10 cellular contexts compared by ENCODE assay signal in genomic region chr2:46984034-46984433, GRCh38. TPM values are rescaled to one million over a fixed set of nuclear protein-coding genes. Genes with fewer than 3 reads are reported as not detected.
DNase-seq lines count a peak whose midpoint lies in the region; ATAC-seq and TF ChIP-seq lines count a peak whose summit lies in the region.
"Had no signal": no experiment of that assay in that cellular context is flagged by ENCODE, and none has a peak within 500 bp of the region (broad histone marks: within the 10 kb centered on the region; RNA-seq: fewer than 3 reads in every experiment).

No MANE protein-coding gene starts in this region.

- 89% methylated on average over 5 of the region's 5 CpGs for WGBS in mesenchymal stem cell

- H3K9me3 ChIP-seq in BLaER1 treated with 17β-estradiol and CSF1 and Interleukin-3, amounts not matched to agents 10 nM and 100 nM (replicated peaks in 1 of 11), result no peaks in the 10 kb centered on the region
- H3K9me3 ChIP-seq in mesenchymal stem cell (ENCODE audit: control insufficient read depth, low read length), result no peaks in the 10 kb centered on the region

- H3K27ac Mint-ChIP-seq in activated CD8-positive, alpha-beta T cell treated with anti-CD3 and anti-CD28 coated beads for 36 hours, result peak overlapping the region; percentile 95
- H3K27ac Mint-ChIP-seq in type B pancreatic cell, result no peak overlapping the region

- no peak overlapping the region for H3K4me3 Mint-ChIP-seq in activated CD8-positive, alpha-beta T cell treated with anti-CD3 and anti-CD28 coated beads for 36 hours
- no peak overlapping the region for H3K4me3 Mint-ChIP-seq in type B pancreatic cell

- TF ChIP-seq CTCF in activated CD8-positive, alpha-beta T cell treated with anti-CD3 and anti-CD28 coated beads for 36 hours (IDR thresholded peaks at IDR 0.05), result no peak
- TF ChIP-seq CTCF in type B pancreatic cell (conservative IDR thresholded peaks at IDR 0.05), result no peak

- H3K4me2 ChIP-seq in BLaER1 treated with 17β-estradiol and CSF1 and Interleukin-3, amounts not matched to agents 10 nM and 100 nM, result peak overlapping the region; percentile 88 to 98 (median 94)
- H3K4me2 ChIP-seq in mesenchymal stem cell (ENCODE audit: low read length, poor library complexity, severe bottlenecking), result no peak overlapping the region

- H3K36me3 Mint-ChIP-seq in activated CD8-positive, alpha-beta T cell treated with anti-CD3 and anti-CD28 coated beads for 36 hours (ENCODE audit: low read depth), result peaks cover 37% of the 10 kb centered on the region
- H3K36me3 Mint-ChIP-seq in type B pancreatic cell, result peaks cover 10% of the 10 kb centered on the region

- H3K4me1 ChIP-seq in BLaER1 treated with 17β-estradiol and CSF1 and Interleukin-3, amounts not matched to agents 10 nM and 100 nM, result peaks cover 92 to 100% (median 99%) of the 10 kb centered on the region in 10 experiments
- peaks cover 51% of the 10 kb centered on the region for H3K4me1 ChIP-seq in mesenchymal stem cell (ENCODE audit: control insufficient read depth, insufficient read depth, low read depth, low read length)

- peak overlapping the region; percentile 50 to 91 (median 81); a peak in 21 of 22 replicates for H3K9ac ChIP-seq in BLaER1 treated with 17β-estradiol and CSF1 and Interleukin-3, amounts not matched to agents 10 nM and 100 nM
- peak overlapping the region; percentile 73 for H3K9ac ChIP-seq in mesenchymal stem cell (ENCODE audit: low read length)

- peak overlapping the region; percentile 63 to 99 (median 93); a peak in 21 of 22 replicates for H3K27ac ChIP-seq in BLaER1 treated with 17β-estradiol and CSF1 and Interleukin-3, amounts not matched to agents 10 nM and 100 nM
- H3K27ac ChIP-seq in mesenchymal stem cell (ENCODE audit: low read length, poor library complexity, severe bottlenecking), result no peak overlapping the region

- no peaks in the 10 kb centered on the region for H3K9me3 Mint-ChIP-seq in activated CD8-positive, alpha-beta T cell treated with anti-CD3 and anti-CD28 coated beads for 36 hours
- no peaks in the 10 kb centered on the region for H3K9me3 Mint-ChIP-seq in type B pancreatic cell

- H3K36me3 ChIP-seq in BLaER1 treated with 17β-estradiol and CSF1 and Interleukin-3, amounts not matched to agents 10 nM and 100 nM, result peaks cover 19 to 59% (median 45%) of the 10 kb centered on the region in 11 experiments; a peak in 21 of 22 replicates
- H3K36me3 ChIP-seq in mesenchymal stem cell (ENCODE audit: control insufficient read depth in 1 of 2, insufficient read depth in 2 of 2, low read depth in 1 of 2, low read length in 2 of 2), result peaks cover 42 to 55% of the 10 kb centered on the region in 2 experiments

- intact Hi-C loops in activated CD8-positive, alpha-beta T cell treated with anti-CD3 and anti-CD28 coated beads for 36 hours (cut with micrococcal nuclease), result no loop called here

- no peak overlapping the region for H3K14ac ChIP-seq in mesenchymal stem cell (ENCODE audit: low read length in 2 of 2)

- peak overlapping the region; percentile 28 for H2AK5ac ChIP-seq in mesenchymal stem cell (ENCODE audit: low read length, severe bottlenecking)

- no peak overlapping the region for H2BK5ac ChIP-seq in mesenchymal stem cell (ENCODE audit: low read depth, low read length, poor library complexity, severe bottlenecking)

- CTCF ChIA-PET in activated CD8-positive, alpha-beta T cell treated with anti-CD3 and anti-CD28 coated beads for 36 hours (lab: Charles Lee), result interaction anchor here (1.5 to 1.9 kb wide), 2 partner anchors 39 to 339 kb away, joined by 3 to 7 read pairs; no protein-coding TSS in a partner anchor

- H3K4me3 ChIP-seq in BLaER1 treated with 17β-estradiol and CSF1 and Interleukin-3, amounts not matched to agents 10 nM and 100 nM, result peak overlapping the region in 9 of 10 experiments; percentile 9 to 57 (median 46); a peak in 17 of 20 replicates
- H3K4me3 ChIP-seq in mesenchymal stem cell (ENCODE audit: insufficient read depth in 1 of 2, low read depth in 1 of 2, low read length in 2 of 2), result no peak overlapping the region

- H2AFZ ChIP-seq in mesenchymal stem cell (ENCODE audit: low read depth, low read length), result no peak overlapping the region

- peaks cover 68% of the 10 kb centered on the region for H3K4me1 Mint-ChIP-seq in activated CD8-positive, alpha-beta T cell treated with anti-CD3 and anti-CD28 coated beads for 36 hours (ENCODE audit: low read depth)
- peaks cover 26% of the 10 kb centered on the region for H3K4me1 Mint-ChIP-seq in type B pancreatic cell (ENCODE audit: unreplicated experiment)

- peak overlapping the region; percentile 22 for H2BK120ac ChIP-seq in mesenchymal stem cell (ENCODE audit: low read depth, low read length)

- H2BK15ac ChIP-seq in mesenchymal stem cell (ENCODE audit: low read depth, poor library complexity, severe bottlenecking), result no peak overlapping the region

- H3K23ac ChIP-seq in mesenchymal stem cell (ENCODE audit: low read length in 2 of 2), result no peak overlapping the region

- H3K27me3 ChIP-seq in BLaER1 treated with 17β-estradiol and CSF1 and Interleukin-3, amounts not matched to agents 10 nM and 100 nM, result no peaks in the 10 kb centered on the region
- H3K27me3 ChIP-seq in mesenchymal stem cell (ENCODE audit: control insufficient read depth in 1 of 2, insufficient read depth in 1 of 2, low read length in 2 of 2), result no peaks in the 10 kb centered on the region

- H4K91ac ChIP-seq in mesenchymal stem cell (ENCODE audit: low read length), result no peak overlapping the region

- POLR2A ChIA-PET in activated CD8-positive, alpha-beta T cell treated with anti-CD3 and anti-CD28 coated beads for 36 hours (lab: Charles Lee), result interaction anchor here (0.7 to 2.3 kb wide), 6 partner anchors 11 to 419 kb away, joined by 3 to 9 read pairs (median 3); partner anchors contain the start of gene MSH2

- H3K18ac ChIP-seq in mesenchymal stem cell (ENCODE audit: low read depth in 1 of 2, low read length in 2 of 2), result no peak overlapping the region

- peak; percentile 21 for ATAC-seq in GM21737 (IDR thresholded peaks at IDR 0.05; ENCODE audit: unreplicated experiment)
- no peak for ATAC-seq in activated CD8-positive, alpha-beta T cell treated with anti-CD3 and anti-CD28 coated beads for 36 hours

- H3K79me1 ChIP-seq in mesenchymal stem cell (replicated peaks; ENCODE audit: low read length, poor library complexity, severe bottlenecking), result peaks cover 30% of the 10 kb centered on the region

- peak overlapping the region in 1 of 2 experiments; percentile 34 for H2BK12ac ChIP-seq in mesenchymal stem cell (ENCODE audit: low read length in 2 of 2)

- no peaks in the 10 kb centered on the region for H3K27me3 Mint-ChIP-seq in activated CD8-positive, alpha-beta T cell treated with anti-CD3 and anti-CD28 coated beads for 36 hours
- no peaks in the 10 kb centered on the region for H3K27me3 Mint-ChIP-seq in type B pancreatic cell

- H3K4ac ChIP-seq in mesenchymal stem cell (ENCODE audit: low read depth in 1 of 2, low read length in 2 of 2), result peak overlapping the region in 1 of 2 experiments; percentile 47

- H4K8ac ChIP-seq in mesenchymal stem cell (ENCODE audit: low read length), result peak overlapping the region; percentile 20

- peaks cover 0 to 20% (median 19%) of the 10 kb centered on the region in 11 experiments; a peak in 13 of 22 replicates for H4K20me1 ChIP-seq in BLaER1 treated with 17β-estradiol and CSF1 and Interleukin-3, amounts not matched to agents 10 nM and 100 nM

- DNase-seq in activated CD8-positive, alpha-beta T cell treated with anti-CD3 and anti-CD28 coated beads for 36 hours, result no peak
- DNase-seq in mesenchymal stem cell (no peak), NCI-H2107 treated with DMSO at 0.1 percent for 48 hours (lab: John Stamatoyannopoulos, UW; ENCODE audit: unreplicated experiment) (no peak), DMS153 treated with DMSO at 0.1 percent for 48 hours (lab: John Stamatoyannopoulos, UW; ENCODE audit: unreplicated experiment) (no peak), T1000 (lab: John Stamatoyannopoulos, UW) (no peak), type B pancreatic cell (ENCODE audit: extremely low spot score, unreplicated experiment) (no peak)
- DNase-seq: Calu3, NCI-H1694 had no signal

RNA-seq across cellular contexts. Expression of gene TTC7A, which starts 43.0 kb away (rescaled TPM):
- 10 to 100 TPM; 51.6 to 54.7 TPM for total RNA-seq in activated CD8-positive, alpha-beta T cell treated with anti-CD3 and anti-CD28 coated beads for 36 hours
- 9.8 TPM for polyA plus RNA-seq in mesenchymal stem cell (2013, experiment 1 of 2)
- polyA plus RNA-seq in mesenchymal stem cell (2013, experiment 2 of 2), result 9.3 TPM
- total RNA-seq in type B pancreatic cell (ENCODE audit: low replicate concordance), result 15.9 and 19.8 TPM in 2 replicates

Comparison
In these comparisons a context has a peak if more than half of its experiments do, and no peak if none do; other contexts are left out.
1. H3K4me3 ChIP-seq: peak in BLaER1 treated with 17β-estradiol and CSF1 and Interleukin-3, amounts not matched to agents 10 nM and 100 nM (9 of 10); none in mesenchymal stem cell (0 of 2).